8 cellular contexts compared by ENCODE assay signal in the genomic region with DNA sequence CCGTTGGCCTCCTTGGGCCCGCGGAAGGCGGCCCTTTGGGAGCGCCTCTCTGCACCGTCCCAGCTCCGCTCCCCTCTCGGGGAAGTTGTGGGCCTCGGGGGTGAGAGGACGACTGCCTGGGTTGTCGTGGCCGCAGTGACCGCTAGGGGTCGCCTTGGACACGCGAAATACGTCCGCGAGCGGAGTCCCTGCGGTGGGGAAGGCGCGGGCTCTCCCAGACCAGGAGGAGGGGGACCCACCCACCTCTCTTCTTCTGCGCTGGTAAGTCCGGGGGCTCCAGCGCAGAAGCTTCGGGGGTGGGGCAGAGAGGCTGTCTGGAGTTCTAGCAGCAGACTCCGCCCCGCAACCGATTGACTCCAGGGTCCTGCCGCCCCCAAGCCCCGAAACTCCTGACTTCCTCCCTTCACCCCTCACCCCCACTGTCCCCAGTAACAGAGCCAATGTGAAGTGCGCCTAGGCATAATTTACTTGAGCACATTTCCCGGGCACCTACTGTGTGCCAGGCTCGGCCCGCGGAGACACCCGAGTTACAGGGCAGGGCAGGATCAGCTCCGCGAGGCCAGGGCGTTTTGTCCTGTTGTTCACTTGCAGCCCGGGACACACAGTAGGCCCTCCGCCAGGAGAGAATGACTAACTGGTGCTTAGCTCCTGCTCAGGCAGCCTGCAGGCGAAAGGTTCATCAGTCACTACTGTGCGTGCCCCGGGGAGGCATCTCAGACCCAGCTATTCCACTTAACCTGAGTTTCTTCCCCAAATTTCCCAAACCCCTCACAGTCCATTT. TPM values are rescaled to one million over a fixed set of nuclear protein-coding genes. Genes with fewer than 3 reads are reported as not detected.
DNase-seq lines count a peak whose midpoint lies in the region; ATAC-seq lines count a peak whose summit lies in the region.

No MANE protein-coding gene starts in this region.

- H3K9me3 ChIP-seq in endocrine pancreas (ENCODE audit: control insufficient read depth, low read length) (no peaks in the 10 kb centered on the region), mesodermal cell (ENCODE audit: control insufficient read depth, low read length) (no peaks in the 10 kb centered on the region)

- H3K27ac ChIP-seq in mesodermal cell (ENCODE audit: low read depth, low read length, severe bottlenecking) = no peak overlapping the region

- peak; percentile 0 for DNase-seq in NCI-H510A treated with DMSO at 0.1 percent for 48 hours (lab: John Stamatoyannopoulos, UW)
- DNase-seq in NCI-H510A (lab: John Stamatoyannopoulos, UW) = no peak
- DNase-seq in NCI-H526 treated with DMSO at 0.1 percent for 48 hours (lab: John Stamatoyannopoulos, UW) = peak; percentile 4
- DNase-seq in activated CD8-positive, alpha-beta memory T cell treated with anti-CD3 and anti-CD28 coated beads for 4 hours (ENCODE audit: low read depth in 2 of 2) = peak; percentile 75 to 81
- DNase-seq in stimulated activated CD8-positive, alpha-beta memory T cell treated with anti-CD3 and anti-CD28 coated beads, Interleukin-15, amount 100 ng/mL, for 24 hours (ENCODE audit: low read depth) = peak; percentile 86

- WGBS in mesodermal cell (ENCODE audit: insufficient coverage in 2 of 2), 2 experiments = 24 to 50% methylated on average over 24 to 44 of the region's 46 CpGs

- H3K9ac ChIP-seq in endocrine pancreas (ENCODE audit: control insufficient read depth, insufficient read depth, low read length) = peak overlapping the region; percentile 55

- H3K4me3 ChIP-seq in endocrine pancreas (ENCODE audit: control insufficient read depth, insufficient read depth, low read length) (no peak overlapping the region), mesodermal cell (ENCODE audit: extremely low read depth, insufficient read depth, low read length, poor library complexity, severe bottlenecking) (peak overlapping the region; percentile 9)

- H3K4me1 ChIP-seq in endocrine pancreas (ENCODE audit: control insufficient read depth, insufficient read depth, low read length) (no peaks in the 10 kb centered on the region), mesodermal cell (ENCODE audit: control insufficient read depth, insufficient read depth, low read length, poor library complexity, severe bottlenecking) (peaks cover 35% of the 10 kb centered on the region)

- no peaks in the 10 kb centered on the region for H3K27me3 ChIP-seq in endocrine pancreas (ENCODE audit: control insufficient read depth, insufficient read depth, low read length)

- H3K36me3 ChIP-seq in endocrine pancreas (ENCODE audit: control insufficient read depth, insufficient read depth, low read length) (no peaks in the 10 kb centered on the region), mesodermal cell (ENCODE audit: control insufficient read depth, insufficient read depth, low read length) (no peaks in the 10 kb centered on the region)

- ATAC-seq in HG02981 (IDR thresholded peaks at IDR 0.05; ENCODE audit: unreplicated experiment) = peak; percentile 67

RNA-seq across cellular contexts. Expression of gene DNASE1L3, which starts 32.8 kb away (rescaled TPM):
- polyA plus RNA-seq in mesodermal cell (2013, experiment 1 of 2) = 0.66 TPM
- polyA plus RNA-seq in mesodermal cell (2013, experiment 2 of 2) = not detected

RNA-seq across cellular contexts. Expression of gene ABHD6, which starts 59.7 kb away (rescaled TPM):
- 4.6 TPM for polyA plus RNA-seq in mesodermal cell (2013, experiment 1 of 2)
- 5.9 TPM for polyA plus RNA-seq in mesodermal cell (2013, experiment 2 of 2)
